In genomic region chr7:129224251-129225205, GRCh38 we compare ENCODE assay signal across 8 cellular contexts.
A peak's percentile ranks its signal among the peaks of the same experiment; 100 is the strongest.
DNase-seq lines count a peak whose midpoint lies in the region; ATAC-seq lines count a peak whose summit lies in the region.

AHCYL2 (plus strand) TSS chr7:129225030.

- H3K4me3 Mint-ChIP-seq in activated naive CD4-positive, alpha-beta T cell treated with anti-CD3 and anti-CD28 coated beads, Interleukin-2, amount 10 ng/mL, durations not matched to agents 7 days and 5 days: peak within 1 kb of the TSS; percentile 92

- no peaks in the 10 kb centered on the region for H3K36me3 ChIP-seq in SK-N-MC (ENCODE audit: insufficient read depth, low read length)

- ATAC-seq in HG02588 (IDR thresholded peaks at IDR 0.05; ENCODE audit: unreplicated experiment): peak; percentile 90

- peak within 1 kb of the TSS; percentile 88 for H3K27ac Mint-ChIP-seq in activated naive CD4-positive, alpha-beta T cell treated with anti-CD3 and anti-CD28 coated beads, Interleukin-2, amount 10 ng/mL, durations not matched to agents 7 days and 5 days

- H3K9ac ChIP-seq in SK-N-MC (ENCODE audit: insufficient read length): peak within 1 kb of the TSS; percentile 83

- CTCF ChIA-PET in activated naive CD4-positive, alpha-beta T cell treated with anti-CD3 and anti-CD28 coated beads, Interleukin-2, amount 10 ng/mL, durations not matched to agents 7 days and 5 days (lab: Charles Lee): interaction anchor here (0.7 to 8.7 kb wide), 5 partner anchors 46 to 152 kb away, joined by 3 to 185 read pairs (median 3); no protein-coding TSS in a partner anchor

- DNase-seq in NCI-H1048 (lab: John Stamatoyannopoulos, UW) (peak; percentile 91), SK-N-MC (ENCODE audit: low read depth, low spot score) (peak; percentile 97), germinal center (ENCODE audit: low spot score) (peak; percentile 93), non-pigmented ciliary epithelial cell (ENCODE audit: low read depth) (peak; percentile 81), substantia nigra (lab: John Stamatoyannopoulos, UW) (peak; percentile 82 to 100 (median 98))
- peak; percentile 99 for DNase-seq in activated naive CD4-positive, alpha-beta T cell treated with anti-CD3 and anti-CD28 coated beads, Interleukin-2, amount 10 ng/mL, durations not matched to agents 7 days and 5 days

- H3K9me3 ChIP-seq in SK-N-MC (ENCODE audit: low read depth, low read length): no peaks in the 10 kb centered on the region

- no peaks in the 10 kb centered on the region for H3K36me3 Mint-ChIP-seq in activated naive CD4-positive, alpha-beta T cell treated with anti-CD3 and anti-CD28 coated beads, Interleukin-2, amount 10 ng/mL, durations not matched to agents 7 days and 5 days

- H3K27ac ChIP-seq in SK-N-MC: peak within 1 kb of the TSS; percentile 89
- H3K27ac ChIP-seq in substantia nigra (ENCODE audit: low read depth, low read length, poor library complexity, severe bottlenecking): peak within 1 kb of the TSS; percentile 99

- H3K27me3 Mint-ChIP-seq in activated naive CD4-positive, alpha-beta T cell treated with anti-CD3 and anti-CD28 coated beads, Interleukin-2, amount 10 ng/mL, durations not matched to agents 7 days and 5 days: peaks cover 4% of the 10 kb centered on the region

- H3K4me1 Mint-ChIP-seq in activated naive CD4-positive, alpha-beta T cell treated with anti-CD3 and anti-CD28 coated beads, Interleukin-2, amount 10 ng/mL, durations not matched to agents 7 days and 5 days: peaks cover 36% of the 10 kb centered on the region

- H3K4me3 ChIP-seq in GM08714 (ENCODE audit: low read length) (peak within 1 kb of the TSS; percentile 91), SK-N-MC (peak within 1 kb of the TSS; percentile 97)

- H3K9me3 Mint-ChIP-seq in activated naive CD4-positive, alpha-beta T cell treated with anti-CD3 and anti-CD28 coated beads, Interleukin-2, amount 10 ng/mL, durations not matched to agents 7 days and 5 days: no peaks in the 10 kb centered on the region

Comparison
In these comparisons a context has a peak if more than half of its experiments do, and no peak if none do; other contexts are left out.
1. Peak in every context shown above with its lines: DNase-seq, ATAC-seq, H3K4me3 ChIP-seq and H3K27ac ChIP-seq.